In the genomic region with DNA sequence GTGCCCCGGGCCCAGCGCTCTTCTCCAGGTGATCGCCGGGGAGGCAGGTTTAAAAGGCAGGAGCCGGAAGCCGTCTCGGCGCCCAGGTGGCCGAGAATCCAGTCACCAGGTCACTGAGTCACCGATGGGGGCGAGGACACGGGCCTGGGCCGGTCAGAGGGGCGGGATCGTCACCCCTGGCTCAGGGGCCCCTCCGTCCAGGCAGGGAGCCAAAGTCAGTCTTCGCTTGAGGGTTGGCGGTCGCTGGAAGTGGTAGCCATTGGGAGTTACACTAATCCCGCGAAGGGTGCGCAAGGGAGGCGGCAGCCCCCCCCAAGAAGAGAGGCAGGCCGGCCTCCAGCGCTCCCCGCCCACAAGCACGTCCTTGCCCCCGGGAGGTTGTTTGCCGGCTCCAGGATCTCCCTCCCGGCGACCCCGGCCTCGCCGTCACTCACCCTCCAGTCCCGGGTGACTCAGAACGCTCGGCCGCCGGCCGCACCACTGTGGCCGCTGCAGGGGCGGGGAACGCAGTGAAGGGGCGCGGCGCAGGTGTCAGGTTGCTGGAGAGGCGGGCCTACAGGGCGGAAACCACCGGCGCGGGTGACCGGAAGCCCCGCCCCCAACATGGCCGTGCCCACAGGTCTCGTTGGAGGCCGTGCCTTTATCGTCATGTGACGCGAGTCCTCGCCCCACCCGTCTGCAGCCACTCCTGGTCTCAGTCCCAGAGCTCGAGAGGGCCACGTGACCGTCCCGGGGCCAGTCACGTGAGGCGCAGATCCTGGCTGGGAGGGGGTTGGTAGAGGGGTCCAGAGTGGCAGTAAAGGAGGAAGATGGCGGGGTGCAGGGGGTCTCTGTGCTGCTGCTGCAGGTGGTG, we compare ENCODE assay signal across 8 cellular contexts. TPM values are rescaled to one million over a fixed set of nuclear protein-coding genes. Genes with fewer than 3 reads are reported as not detected.
DNase-seq lines count a peak whose midpoint lies in the region; ATAC-seq and TF ChIP-seq lines count a peak whose summit lies in the region.

A gene with protein sequence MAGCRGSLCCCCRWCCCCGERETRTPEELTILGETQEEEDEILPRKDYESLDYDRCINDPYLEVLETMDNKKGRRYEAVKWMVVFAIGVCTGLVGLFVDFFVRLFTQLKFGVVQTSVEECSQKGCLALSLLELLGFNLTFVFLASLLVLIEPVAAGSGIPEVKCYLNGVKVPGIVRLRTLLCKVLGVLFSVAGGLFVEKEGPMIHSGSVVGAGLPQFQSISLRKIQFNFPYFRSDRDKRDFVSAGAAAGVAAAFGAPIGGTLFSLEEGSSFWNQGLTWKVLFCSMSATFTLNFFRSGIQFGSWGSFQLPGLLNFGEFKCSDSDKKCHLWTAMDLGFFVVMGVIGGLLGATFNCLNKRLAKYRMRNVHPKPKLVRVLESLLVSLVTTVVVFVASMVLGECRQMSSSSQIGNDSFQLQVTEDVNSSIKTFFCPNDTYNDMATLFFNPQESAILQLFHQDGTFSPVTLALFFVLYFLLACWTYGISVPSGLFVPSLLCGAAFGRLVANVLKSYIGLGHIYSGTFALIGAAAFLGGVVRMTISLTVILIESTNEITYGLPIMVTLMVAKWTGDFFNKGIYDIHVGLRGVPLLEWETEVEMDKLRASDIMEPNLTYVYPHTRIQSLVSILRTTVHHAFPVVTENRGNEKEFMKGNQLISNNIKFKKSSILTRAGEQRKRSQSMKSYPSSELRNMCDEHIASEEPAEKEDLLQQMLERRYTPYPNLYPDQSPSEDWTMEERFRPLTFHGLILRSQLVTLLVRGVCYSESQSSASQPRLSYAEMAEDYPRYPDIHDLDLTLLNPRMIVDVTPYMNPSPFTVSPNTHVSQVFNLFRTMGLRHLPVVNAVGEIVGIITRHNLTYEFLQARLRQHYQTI (plus strand): TSS at position 738 of the 853 bp plus-strand sequence. CDS start 72 bp downstream, at position 810.
MTHFR (minus strand) TSS at position 511 of the 853 bp plus-strand sequence. CDS start 2,848 bp downstream, outside the sequence.

- CTCF ChIA-PET in Panc1 (lab: Charles Lee) = no interaction called here

- H3K4me1 ChIP-seq in Panc1 (ENCODE audit: control insufficient read depth, insufficient read depth, low read length) (peaks cover 41% of the 10 kb centered on the region), esophagus muscularis mucosa (peaks cover 42 to 78% (median 75%) of the 10 kb centered on the region in 4 donors)

- peak; percentile 81 for ATAC-seq in GM21723 (IDR thresholded peaks at IDR 0.05; ENCODE audit: unreplicated experiment)
- ATAC-seq in Panc1 = peak; percentile 94

- no peak for TF ChIP-seq CTCF in Panc1 (IDR thresholded peaks at IDR 0.05)
- peak in 2 of 3 experiments; percentile 2 to 8 for TF ChIP-seq CTCF in esophagus muscularis mucosa (IDR thresholded peaks at IDR 0.05)

- peak within 1 kb of the TSS; percentile 97 for H3K27ac ChIP-seq in Panc1 (ENCODE audit: low read length)
- H3K27ac ChIP-seq in esophagus muscularis mucosa (replicated peaks in 1 of 4) = peak within 1 kb of the TSS; percentile 95 to 99 (median 98)

- WGBS in esophagus muscularis mucosa = 0% methylated on average over 9 of the region's 68 CpGs

- no peaks in the 10 kb centered on the region for H3K9me3 ChIP-seq in Panc1 (ENCODE audit: control insufficient read depth, insufficient read depth, low read depth, low read length)
- no peaks in the 10 kb centered on the region for H3K9me3 ChIP-seq in esophagus muscularis mucosa

- peak; percentile 14 for TF ChIP-seq EP300 in esophagus muscularis mucosa (IDR thresholded peaks at IDR 0.05)

- peak; percentile 85 for TF ChIP-seq POLR2A in esophagus muscularis mucosa (IDR thresholded peaks at IDR 0.05; ENCODE audit: low read depth)

- in situ Hi-C loops in Panc1 (cut with HindIII; ENCODE audit: low pct_unique_long_range_greater_than_20kb, low sequenced_read_pairs) = no loop called here

- BruUV-seq in Panc1 (replicated peaks; lab: Mats Ljungman, UMichigan) = no TSS peak

- intact Hi-C loops in Panc1 (cut with micrococcal nuclease; ENCODE audit: unreplicated experiment) = no loop called here
- intact Hi-C loops in esophagus muscularis mucosa (cut with DNase I) = loop anchor here (5.0 kb wide), 1 partner anchor 148 kb away; no protein-coding TSS in a partner anchor

- H3K4me3 ChIP-seq in Panc1 (ENCODE audit: low read depth in 2 of 2, low read length in 2 of 2) = peak within 1 kb of the TSS; percentile 74 to 93
- H3K4me3 ChIP-seq in esophagus muscularis mucosa = peak within 1 kb of the TSS; percentile 66 to 90 (median 74)

- H3K36me3 ChIP-seq in Panc1 (ENCODE audit: control insufficient read depth, insufficient read depth, low read length) (peaks cover 3% of the 10 kb centered on the region), esophagus muscularis mucosa (peaks cover 13 to 38% (median 16%) of the 10 kb centered on the region in 4 donors)

- no peaks in the 10 kb centered on the region for H3K27me3 ChIP-seq in Panc1 (ENCODE audit: control insufficient read depth, insufficient read depth, low read length)
- no peaks in the 10 kb centered on the region for H3K27me3 ChIP-seq in esophagus muscularis mucosa

- DNase-seq in DMS53 (lab: John Stamatoyannopoulos, UW) (peak; percentile 100), KG1 (lab: John Stamatoyannopoulos, UW) (peak; percentile 96), Panc1 (ENCODE audit: low read depth, low spot score) (peak; percentile 92), esophagus muscularis mucosa (ENCODE audit: extremely low spot score) (peak; percentile 100), myocyte (ENCODE audit: low read depth) (peak; percentile 99)
- DNase-seq in activated T-cell treated with anti-CD3 and anti-CD28 coated beads, Interleukin-2, amount 50 U/mL, for 48 hours = peak; percentile 98 to 99
- DNase-seq in stimulated activated CD8-positive, alpha-beta memory T cell treated with anti-CD3 and anti-CD28 coated beads, Interleukin-7, amount 100 ng/mL, for 48 hours (ENCODE audit: extremely low read depth in 1 of 2, low read depth in 1 of 2) = peak; percentile 99

- POLR2A ChIA-PET in Panc1 (lab: Charles Lee) = interaction anchor here (0.7 to 1.9 kb wide), 3 partner anchors 14 to 104 kb away, joined by 3 to 9 read pairs (median 7); no protein-coding TSS in a partner anchor

RNA-seq across cellular contexts. Expression of the first gene that starts in this region (rescaled TPM):
- 23.6 TPM for total RNA-seq in Panc1 (2021; ENCODE audit: unreplicated experiment)
- 11.3 TPM for polyA plus RNA-seq in Panc1 (2012; ENCODE audit: insufficient read length)
- 10 to 100 TPM; 12.5 to 19.7 (median 15.5) TPM for total RNA-seq in esophagus muscularis mucosa
- 16.0 and 22.2 TPM in 2 replicates for total RNA-seq in myocyte
- polyA plus RNA-seq in myocyte (2012) = 15.6 TPM

RNA-seq across cellular contexts. Expression of gene MTHFR, which starts in this region (rescaled TPM):
- total RNA-seq in Panc1 (2021; ENCODE audit: unreplicated experiment) (37.4 TPM), esophagus muscularis mucosa (10 to 100 TPM; 23.4 to 38.6 (median 26.8) TPM), myocyte (32.5 and 39.6 TPM in 2 replicates)
- polyA plus RNA-seq in Panc1 (2012; ENCODE audit: insufficient read length) = 21.0 TPM
- 16.6 TPM for polyA plus RNA-seq in myocyte (2012)

Comparison
In these comparisons a context has a peak if more than half of its experiments do, and no peak if none do; other contexts are left out.
1. Peak in every context shown above with its lines: DNase-seq, ATAC-seq, H3K4me3 ChIP-seq and H3K27ac ChIP-seq.